9 cellular contexts compared by ENCODE assay signal in genomic region chrX:45714864-45715263, GRCh38.
A peak's percentile ranks its signal among the peaks of the same experiment; 100 is the strongest.
DNase-seq lines count a peak whose midpoint lies in the region; ATAC-seq and TF ChIP-seq lines count a peak whose summit lies in the region.
"Had no signal": no experiment of that assay in that cellular context is flagged by ENCODE, and none has a peak within 500 bp of the region (broad histone marks: within the 10 kb centered on the region; RNA-seq: fewer than 3 reads in every experiment).

No MANE protein-coding gene starts in this region.

- no peak for TF ChIP-seq CTCF in BE2C (IDR thresholded peaks at IDR 0.05; ENCODE audit: low read depth, low read length)

- DNase-seq in AG08395 (ENCODE audit: low spot score) = peak; percentile 41
- peak; percentile 5 for DNase-seq in T1000 (lab: John Stamatoyannopoulos, UW)
- peak; percentile 87 for DNase-seq in kidney tubule cell (ENCODE audit: low spot score)
- no peak for DNase-seq in BE2C
- no peak for DNase-seq in cortex of kidney (lab: John Stamatoyannopoulos, UW)
- no peak for DNase-seq in NCI-H146 (lab: John Stamatoyannopoulos, UW)
- DNase-seq in NCI-H1694 (lab: John Stamatoyannopoulos, UW) = no peak

- H3K4me3 ChIP-seq in BE2C (ENCODE audit: low read depth, low read length) = no peak overlapping the region

- H3K27me3 ChIP-seq in BE2C = no peaks in the 10 kb centered on the region

- ATAC-seq in GM19397 (IDR thresholded peaks at IDR 0.05; ENCODE audit: unreplicated experiment) = peak; percentile 40
- ATAC-seq: left lobe of liver had no signal

- H3K36me3 ChIP-seq in BE2C = no peaks in the 10 kb centered on the region

- no peaks in the 10 kb centered on the region for H3K9me3 ChIP-seq in BE2C

- H3K4me1 ChIP-seq in BE2C = no peaks in the 10 kb centered on the region

Comparison
In these comparisons a context has a peak if more than half of its experiments do, and no peak if none do; other contexts are left out.
1. DNase-seq: peak in AG08395 (single experiment), T1000 (single experiment) and kidney tubule cell (single experiment); none in BE2C (single experiment), cortex of kidney (single experiment), NCI-H146 (single experiment) and NCI-H1694 (single experiment).